ENCODE assay signal across 12 cellular contexts in genomic region chr6:30450548-30450907, GRCh38. TPM values are rescaled to one million over a fixed set of nuclear protein-coding genes. Genes with fewer than 3 reads are reported as not detected.
DNase-seq lines count a peak whose midpoint lies in the region; ATAC-seq and TF ChIP-seq lines count a peak whose summit lies in the region.
"Had no signal": no experiment of that assay in that cellular context is flagged by ENCODE, and none has a peak within 500 bp of the region (broad histone marks: within the 10 kb centered on the region; RNA-seq: fewer than 3 reads in every experiment).

No MANE protein-coding gene starts in this region.

- H3K4me1 ChIP-seq in GM23248 (ENCODE audit: insufficient read depth) = 0 out of 2 replicates have a peak, but pooled peaks cover 5% of the 10 kb centered on the region

- 1 to 2% methylated on average over 9 of the region's 9 CpGs for WGBS in GM23248 (ENCODE audit: low coverage in 1 of 2, low lambda C conversion rate in 2 of 2, missing lambda C conversion rate in 2 of 2), 2 experiments

- H3K4me3 Mint-ChIP-seq in CD14-positive monocyte = peak overlapping the region; percentile 63 to 83
- H3K4me3 Mint-ChIP-seq in activated T-helper 17 cell treated with anti-CD3 and anti-CD28 coated beads, Interleukin-2, amount 50 U/mL, for 72 hours = peak overlapping the region; percentile 63
- peak overlapping the region; percentile 57 to 83 (median 74) for H3K4me3 Mint-ChIP-seq in naive thymus-derived CD8-positive, alpha-beta T cell

- no peak for TF ChIP-seq CTCF in CD14-positive monocyte (IDR thresholded peaks at IDR 0.05)

- H3K4me1 Mint-ChIP-seq in CD14-positive monocyte = peaks cover 40% of the 10 kb centered on the region
- H3K4me1 Mint-ChIP-seq in activated T-helper 17 cell treated with anti-CD3 and anti-CD28 coated beads, Interleukin-2, amount 50 U/mL, for 72 hours = peaks cover 18% of the 10 kb centered on the region
- peaks cover 28 to 50% (median 44%) of the 10 kb centered on the region in 4 donors for H3K4me1 Mint-ChIP-seq in naive thymus-derived CD8-positive, alpha-beta T cell

- H3K27ac Mint-ChIP-seq in CD14-positive monocyte = no peak overlapping the region
- no peak overlapping the region for H3K27ac Mint-ChIP-seq in activated T-helper 17 cell treated with anti-CD3 and anti-CD28 coated beads, Interleukin-2, amount 50 U/mL, for 72 hours
- H3K27ac Mint-ChIP-seq in naive thymus-derived CD8-positive, alpha-beta T cell = peak overlapping the region in 4 of 10 donors; percentile 1 to 81 (median 33)

- intact Hi-C loops in CD14-positive monocyte (cut with micrococcal nuclease) = no loop called here

- peaks cover 0 to 36% (median 20%) of the 10 kb centered on the region in 7 donors for H3K9me3 Mint-ChIP-seq in CD14-positive monocyte
- H3K9me3 Mint-ChIP-seq in activated T-helper 17 cell treated with anti-CD3 and anti-CD28 coated beads, Interleukin-2, amount 50 U/mL, for 72 hours = no peaks in the 10 kb centered on the region
- H3K9me3 Mint-ChIP-seq in naive thymus-derived CD8-positive, alpha-beta T cell = no peaks in the 10 kb centered on the region

- H3K27ac ChIP-seq in GM23248 = no peak overlapping the region
- H3K27ac ChIP-seq: thyroid gland had no signal

- ATAC-seq in activated T-helper 17 cell treated with anti-CD3 and anti-CD28 coated beads, Interleukin-2, amount 50 U/mL, for 72 hours (replicated peaks) = peak; percentile 38
- ATAC-seq in naive thymus-derived CD8-positive, alpha-beta T cell = peak; percentile 34
- no peak for ATAC-seq in esophagus mucosa

- peaks cover 0 to 18% of the 10 kb centered on the region in 2 donors for H3K36me3 Mint-ChIP-seq in CD14-positive monocyte
- no peaks in the 10 kb centered on the region for H3K36me3 Mint-ChIP-seq in activated T-helper 17 cell treated with anti-CD3 and anti-CD28 coated beads, Interleukin-2, amount 50 U/mL, for 72 hours (ENCODE audit: low read depth)
- H3K36me3 Mint-ChIP-seq in naive thymus-derived CD8-positive, alpha-beta T cell = peaks cover 0 to 2% (median 0%) of the 10 kb centered on the region in 3 donors

- no peaks in the 10 kb centered on the region; the same call in 1 of the 2 replicates for H3F3A ChIP-seq in GM23248 (ENCODE audit: insufficient read depth)

- peaks cover 58% of the 10 kb centered on the region for H3K27me3 ChIP-seq in GM23248 (replicated peaks; ENCODE audit: insufficient read depth)

- H3K27me3 Mint-ChIP-seq in CD14-positive monocyte (ENCODE audit: low read depth in 3 of 3) = peaks cover 84 to 98% (median 96%) of the 10 kb centered on the region in 3 donors
- H3K27me3 Mint-ChIP-seq in activated T-helper 17 cell treated with anti-CD3 and anti-CD28 coated beads, Interleukin-2, amount 50 U/mL, for 72 hours = peaks cover 79% of the 10 kb centered on the region
- peaks cover 54 to 96% (median 78%) of the 10 kb centered on the region in 5 donors for H3K27me3 Mint-ChIP-seq in naive thymus-derived CD8-positive, alpha-beta T cell

- no peaks in the 10 kb centered on the region for H3K9me3 ChIP-seq in GM23248 (ENCODE audit: low read depth)
- H3K9me3 ChIP-seq: mucosa of descending colon, thyroid gland had no signal

- H3K4me3 ChIP-seq in GM23248 = peak overlapping the region; percentile 55
- H3K4me3 ChIP-seq: mucosa of descending colon, thyroid gland had no signal

- peak overlapping the region; percentile 63 for H3K4me2 ChIP-seq in GM23248 (ENCODE audit: unreplicated experiment)

- no peaks in the 10 kb centered on the region for H3K9me2 ChIP-seq in GM23248 (ENCODE audit: insufficient read depth)

- in situ Hi-C loops in GM23248 (cut with MboI) = no loop called here

- POLR2A ChIA-PET in naive thymus-derived CD8-positive, alpha-beta T cell (lab: Charles Lee) = interaction anchor here (1.1 to 2.6 kb wide), 6 partner anchors 9 to 164 kb away, joined by 3 to 16 read pairs (median 6); partner anchors contain the start of gene ABCF1

- H4K20me1 ChIP-seq in GM23248 (ENCODE audit: insufficient read depth) = no peaks in the 10 kb centered on the region

- DNase-seq in CD14-positive monocyte (ENCODE audit: low spot score) (no peak), GM23248 (no peak), NCI-H2107 treated with DMSO at 0.1 percent for 48 hours (lab: John Stamatoyannopoulos, UW; ENCODE audit: unreplicated experiment) (no peak), DMS114 treated with DMSO at 0.1 percent for 48 hours (lab: John Stamatoyannopoulos, UW; ENCODE audit: unreplicated experiment) (no peak), NCI-H1048 (lab: John Stamatoyannopoulos, UW) (no peak)
- no peak for DNase-seq in naive thymus-derived CD8-positive, alpha-beta T cell
- DNase-seq: cortex of kidney, NCI-H1105 treated with DMSO at 0.1 percent for 48 hours had no signal

- H3K9ac ChIP-seq in GM23248 = no peak overlapping the region

- H2AFZ ChIP-seq in GM23248 = peak overlapping the region; percentile 58

- H3K79me2 ChIP-seq in GM23248 (ENCODE audit: insufficient read depth) = no peaks in the 10 kb centered on the region

- H3K36me3 ChIP-seq in GM23248 (ENCODE audit: low read depth) = no peaks in the 10 kb centered on the region
- H3K36me3 ChIP-seq: thyroid gland had no signal

RNA-seq across cellular contexts. Expression of gene HLA-E, which starts 38.8 kb away (rescaled TPM):
- polyA plus RNA-seq in CD14-positive monocyte (100 to 1,000 TPM; 870 to 944 TPM), GM23248 (2016; fragmentation: Nextera tagmentation; extraction: Ambion mirVana) (123 and 130 TPM in 2 replicates)
- total RNA-seq in GM23248 (2014; rRNA removed; shearing (Covaris generic)) = 190 and 203 TPM in 2 replicates
- 100 to 1,000 TPM; 362 to 675 TPM for total RNA-seq in activated T-helper 17 cell treated with anti-CD3 and anti-CD28 coated beads, Interleukin-2, amount 50 U/mL, for 72 hours
- total RNA-seq in naive thymus-derived CD8-positive, alpha-beta T cell = 1,000 to 10,000 TPM; 1,291 to 1,305 TPM
- 1,000 to 10,000 TPM; 2,699 to 2,977 (median 2,826) TPM for polyA plus RNA-seq in naive thymus-derived CD8-positive, alpha-beta T cell
- total RNA-seq in esophagus mucosa = 190 TPM
